In genomic region chr2:206556357-206556949, GRCh38 we compare ENCODE assay signal across 8 cellular contexts.
DNase-seq lines count a peak whose midpoint lies in the region; ATAC-seq and TF ChIP-seq lines count a peak whose summit lies in the region.

No MANE protein-coding gene starts in this region.

- H3K4me3 ChIP-seq in AG09309 (ENCODE audit: control insufficient read depth, low read depth, low read length): no peak overlapping the region

- H3K36me3 Mint-ChIP-seq in T-cell (no peaks in the 10 kb centered on the region), glutamatergic neuron (ENCODE audit: unreplicated experiment) (no peaks in the 10 kb centered on the region)

- CTCF ChIA-PET in T-cell (lab: Charles Lee): interaction anchor here in 1 of 2 donors (0.6 to 2.3 kb wide), 3 partner anchors 9 to 975 kb away, joined by 3 to 5 read pairs (median 5); no protein-coding TSS in a partner anchor

- ATAC-seq in T-cell (replicated peaks in 1 of 4) (peak in 3 of 4 experiments; percentile 44 to 67 (median 55)), HG02885 (IDR thresholded peaks at IDR 0.05; ENCODE audit: poor library complexity, unreplicated experiment) (no peak)

- H3K4me3 Mint-ChIP-seq in T-cell (no peak overlapping the region), glutamatergic neuron (ENCODE audit: unreplicated experiment) (no peak overlapping the region)

- TF ChIP-seq CTCF in AG09309 (IDR thresholded peaks at IDR 0.05; ENCODE audit: control insufficient read depth, insufficient read depth, low read depth, low read length, missing control alignments) (peak; percentile 46), GM12873 (IDR thresholded peaks at IDR 0.05; ENCODE audit: insufficient read depth, low read depth, low read length, missing control alignments) (peak; percentile 46), glutamatergic neuron (IDR thresholded peaks at IDR 0.05; ENCODE audit: partially characterized antibody, unreplicated experiment) (peak; percentile 67)

- H3K4me1 Mint-ChIP-seq in T-cell: peaks cover 19 to 28% (median 26%) of the 10 kb centered on the region in 3 donors
- H3K4me1 Mint-ChIP-seq in glutamatergic neuron (ENCODE audit: low read depth, unreplicated experiment): no peaks in the 10 kb centered on the region

- H3K9me3 Mint-ChIP-seq in T-cell: no peaks in the 10 kb centered on the region
- no peaks in the 10 kb centered on the region for H3K9me3 Mint-ChIP-seq in glutamatergic neuron (ENCODE audit: unreplicated experiment)

- H3K27ac Mint-ChIP-seq in T-cell (no peak overlapping the region), glutamatergic neuron (ENCODE audit: unreplicated experiment) (no peak overlapping the region)

- POLR2A ChIA-PET in T-cell (lab: Charles Lee): no interaction called here

- DNase-seq in AG09309 (ENCODE audit: low read depth): no peak
- peak; percentile 57 for DNase-seq in M059J (ENCODE audit: low read depth)
- DNase-seq in T-cell: no peak
- no peak for DNase-seq in glutamatergic neuron
- DNase-seq in activated effector memory CD4-positive, alpha-beta T cell treated with Interleukin-2 at 50 U/mL for 16 hours: no peak
- no peak for DNase-seq in stimulated activated CD4-positive, alpha-beta T cell treated with anti-CD3 and anti-CD28 coated beads, Interleukin-4, amount 100 ng/mL, for 4 hours

- peaks cover 0 to 5% of the 10 kb centered on the region in 2 donors for H3K27me3 Mint-ChIP-seq in T-cell
- no peaks in the 10 kb centered on the region for H3K27me3 Mint-ChIP-seq in glutamatergic neuron (ENCODE audit: unreplicated experiment)
